In the genomic region with DNA sequence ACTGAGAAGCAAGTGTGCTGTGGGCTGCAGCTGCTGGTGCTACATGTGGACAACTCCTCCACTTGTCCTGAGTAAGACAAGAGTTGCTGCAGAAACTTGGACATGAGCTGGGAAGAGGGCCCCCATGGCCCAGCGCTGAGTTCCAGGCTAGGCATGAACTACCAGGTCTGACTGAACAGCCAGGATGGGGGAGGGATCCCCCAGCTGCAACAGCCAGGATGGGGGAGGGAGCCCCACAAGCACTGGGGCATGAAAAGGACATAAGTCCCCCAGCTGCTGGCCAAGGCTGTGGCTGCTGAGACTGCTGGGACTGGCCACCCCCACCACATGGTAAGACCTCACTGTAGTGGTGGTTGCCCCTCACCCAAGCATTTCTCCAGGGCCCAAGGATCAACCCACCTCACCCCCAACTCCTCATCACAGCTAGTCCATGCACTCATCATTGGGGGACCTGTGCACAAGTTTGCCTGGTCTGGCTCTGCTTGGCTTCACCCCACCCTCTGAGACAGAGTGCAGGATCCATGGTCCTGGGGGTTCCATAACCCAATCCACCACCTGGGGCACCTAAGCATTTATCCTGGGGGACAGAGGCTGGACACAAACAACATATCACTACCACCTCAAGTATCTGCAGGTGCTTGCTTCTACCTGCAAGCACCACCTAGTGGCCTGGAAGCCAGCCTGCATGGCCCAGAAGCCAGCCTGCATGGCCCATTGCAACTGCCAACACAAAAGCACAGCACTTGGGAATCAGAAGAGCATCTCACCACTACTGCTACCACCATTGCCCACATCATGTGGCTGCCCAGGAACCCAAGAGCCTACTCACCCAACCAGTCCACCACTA, we compare ENCODE assay signal across 8 cellular contexts.
A peak's percentile ranks its signal among the peaks of the same experiment; 100 is the strongest.
DNase-seq lines count a peak whose midpoint lies in the region; ATAC-seq, FAIRE-seq and TF ChIP-seq lines count a peak whose summit lies in the region.

No MANE protein-coding gene starts in this region.

- no peak for TF ChIP-seq EP300 in HepG2 (IDR thresholded peaks at IDR 0.05; ENCODE audit: low read depth in 2 of 2, low read length in 2 of 2)
- no peak for TF ChIP-seq EP300 in HepG2 (CRISPR knock-in tag; IDR thresholded peaks at IDR 0.05; ENCODE audit: borderline replicate concordance)

- no CpG with 5 or more reads among the region's 1 CpG for WGBS in HepG2 (ENCODE audit: low lambda C conversion rate)

- ATAC-seq in GM19395 (IDR thresholded peaks at IDR 0.05; ENCODE audit: unreplicated experiment) (peak; percentile 66), HepG2 (peak; percentile 100), GM21381 (IDR thresholded peaks at IDR 0.05; ENCODE audit: unreplicated experiment) (no peak), HG03442 (IDR thresholded peaks at IDR 0.05; ENCODE audit: unreplicated experiment) (no peak)

- 0 out of 2 replicates have a peak, but pooled peaks cover 6% of the 10 kb centered on the region for H3K4me1 ChIP-seq in HepG2 (ENCODE audit: insufficient read depth, low read length)

- H3K27ac ChIP-seq in HepG2 (ENCODE audit: extremely low read length, insufficient read depth, low read length), result no peak overlapping the region

- H3K79me2 ChIP-seq in HepG2 (ENCODE audit: insufficient read depth, low read length), result no peaks in the 10 kb centered on the region

- peak; percentile 92 for TF ChIP-seq CTCF in HepG2 (CRISPR knock-in tag; IDR thresholded peaks at IDR 0.05)

- in situ Hi-C loops in HepG2 (cut with HindIII; ENCODE audit: extremely low pct_ligation_motif_present, low pct_unique_long_range_greater_than_20kb), result no loop called here

- no peaks in the 10 kb centered on the region for H4K20me1 ChIP-seq in HepG2 (ENCODE audit: insufficient read depth, low read length)

- DNase-seq in COR-L47 (lab: John Stamatoyannopoulos, UW) (peak; percentile 1), HT-29 (ENCODE audit: low spot score) (peak; percentile 22), HepG2 (ENCODE audit: low spot score) (peak; percentile 53), NK-92 (lab: John Stamatoyannopoulos, UW; ENCODE audit: unreplicated experiment) (no peak)
- peak; percentile 21 for DNase-seq in activated effector memory CD4-positive, alpha-beta T cell treated with Interleukin-2 at 50 U/mL for 16 hours

- TF ChIP-seq POLR2A in HepG2 (IDR thresholded peaks at IDR 0.05; ENCODE audit: insufficient read depth in 1 of 2, low read depth in 2 of 2, low read length in 2 of 2), result no peak

- no peaks in the 10 kb centered on the region for H3K9me3 ChIP-seq in HepG2 (ENCODE audit: low read length)

- POLR2A ChIA-PET in HepG2 (lab: Yijun Ruan, JAX), result no interaction called here

- no peak overlapping the region for H3K4me2 ChIP-seq in HepG2 (ENCODE audit: low read depth, low read length)

- FAIRE-seq in HepG2 (lab: Jason Lieb, UNC), result no peak

- peak; percentile 88 for TF ChIP-seq RAD21 in HepG2 (CRISPR knock-in tag; IDR thresholded peaks at IDR 0.05)

- no peak overlapping the region for H3K9ac ChIP-seq in HepG2 (ENCODE audit: insufficient read depth, low read depth, low read length)

- no peak overlapping the region for H2AFZ ChIP-seq in HepG2 (ENCODE audit: low read length)

- intact Hi-C loops in HepG2 (cut with micrococcal nuclease; ENCODE audit: unreplicated experiment), result loop anchor here (1.0 kb wide), 2 partner anchors 107 to 160 kb away; no protein-coding TSS in a partner anchor

- CTCF ChIA-PET in HepG2 (lab: Yijun Ruan, JAX; ENCODE audit: low intra/inter-chr PET ratio, low total read pairs), result interaction anchor here (0.9 to 2.7 kb wide), 4 partner anchors 107 to 680 kb away, joined by 3 to 9 read pairs (median 4); no protein-coding TSS in a partner anchor

- no peaks in the 10 kb centered on the region for H3K27me3 ChIP-seq in HepG2 (ENCODE audit: control insufficient read depth in 1 of 2, insufficient read depth in 2 of 2, low read length in 2 of 2)

- BruUV-seq in HepG2 (replicated peaks; lab: Mats Ljungman, UMichigan), result no TSS peak

- no peak overlapping the region for H3K4me3 ChIP-seq in HepG2 (replicated peaks in 1 of 3; ENCODE audit: insufficient read depth in 1 of 3, low read depth in 2 of 3, low read length in 3 of 3)

- no peaks in the 10 kb centered on the region for H3K36me3 ChIP-seq in HepG2 (replicated peaks in 1 of 2; ENCODE audit: control insufficient read depth in 1 of 2, insufficient read depth in 2 of 2, low read length in 2 of 2)

TF ChIP-seq in HepG2, 621 proteins besides CTCF, POLR2A, EP300 and RAD21 (continues in another document):
- TF ChIP-seq TBP (CRISPR knock-in tag; IDR thresholded peaks at IDR 0.05) (no peak), ERF (CRISPR knock-in tag; IDR thresholded peaks at IDR 0.05) (0 out of 2 replicates have a peak, but pooled peaks have one; percentile 32), ZNF883 (CRISPR knock-in tag; IDR thresholded peaks at IDR 0.05; ENCODE audit: not compliant biosample characterization) (no peak), ETV6 (CRISPR knock-in tag; conservative IDR thresholded peaks at IDR 0.05) (no peak), NPAS2 (CRISPR knock-in tag; IDR thresholded peaks at IDR 0.05; ENCODE audit: borderline replicate concordance) (no peak), REPIN1 (CRISPR knock-in tag; IDR thresholded peaks at IDR 0.05; ENCODE audit: borderline replicate concordance, low read depth) (0 out of 2 replicates have a peak, but pooled peaks have one; percentile 59), ZNF350 (CRISPR knock-in tag; IDR thresholded peaks at IDR 0.05; ENCODE audit: borderline replicate concordance, low read depth) (peak; percentile 70), HNF1B (CRISPR knock-in tag; IDR thresholded peaks at IDR 0.05) (0 out of 2 replicates have a peak, but pooled peaks have one; percentile 39), ARID2 (CRISPR knock-in tag; IDR thresholded peaks at IDR 0.05; ENCODE audit: borderline replicate concordance) (no peak), ZNF101 (CRISPR knock-in tag; IDR thresholded peaks at IDR 0.05; ENCODE audit: borderline replicate concordance, low read depth) (no peak), XRCC5 (optimal IDR thresholded peaks at IDR 0.05; ENCODE audit: low read length) (peak; percentile 69), ZNF724P (CRISPR knock-in tag; IDR thresholded peaks at IDR 0.05; ENCODE audit: borderline replicate concordance) (0 out of 2 replicates have a peak, but pooled peaks have one; percentile 39), ZNF816 (CRISPR knock-in tag; IDR thresholded peaks at IDR 0.05; ENCODE audit: borderline replicate concordance) (no peak), ZNF468 (CRISPR knock-in tag; IDR thresholded peaks at IDR 0.05) (no peak), SOX13 (IDR thresholded peaks at IDR 0.05) (no peak), SOX13 (CRISPR knock-in tag; conservative IDR thresholded peaks at IDR 0.05 in 1 of 2, IDR thresholded peaks at IDR 0.05 in 1 of 2) (no peak), ZMYM4 (CRISPR knock-in tag; IDR thresholded peaks at IDR 0.05) (peak; percentile 68)
- TF ChIP-seq, protein P1, sequence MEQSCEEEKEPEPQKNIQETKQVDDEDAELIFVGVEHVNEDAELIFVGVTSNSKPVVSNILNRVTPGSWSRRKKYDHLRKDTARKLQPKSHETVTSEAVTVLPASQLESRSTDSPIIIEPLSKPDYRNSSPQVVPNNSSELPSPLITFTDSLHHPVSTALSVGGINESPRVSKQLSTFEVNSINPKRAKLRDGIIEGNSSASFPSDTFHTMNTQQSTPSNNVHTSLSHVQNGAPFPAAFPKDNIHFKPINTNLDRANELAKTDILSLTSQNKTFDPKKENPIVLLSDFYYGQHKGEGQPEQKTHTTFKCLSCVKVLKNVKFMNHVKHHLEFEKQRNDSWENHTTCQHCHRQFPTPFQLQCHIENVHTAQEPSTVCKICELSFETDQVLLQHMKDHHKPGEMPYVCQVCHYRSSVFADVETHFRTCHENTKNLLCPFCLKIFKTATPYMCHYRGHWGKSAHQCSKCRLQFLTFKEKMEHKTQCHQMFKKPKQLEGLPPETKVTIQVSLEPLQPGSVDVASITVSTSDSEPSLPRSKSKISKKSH (CRISPR knock-in tag; IDR thresholded peaks at IDR 0.05; ENCODE audit: borderline replicate concordance), result no peak

Comparison
In these comparisons a context has a peak if more than half of its experiments do, and no peak if none do; other contexts are left out.
1. ATAC-seq: peak in GM19395 (single experiment) and HepG2 (single experiment); none in GM21381 (single experiment) and HG03442 (single experiment).